In the genomic region with DNA sequence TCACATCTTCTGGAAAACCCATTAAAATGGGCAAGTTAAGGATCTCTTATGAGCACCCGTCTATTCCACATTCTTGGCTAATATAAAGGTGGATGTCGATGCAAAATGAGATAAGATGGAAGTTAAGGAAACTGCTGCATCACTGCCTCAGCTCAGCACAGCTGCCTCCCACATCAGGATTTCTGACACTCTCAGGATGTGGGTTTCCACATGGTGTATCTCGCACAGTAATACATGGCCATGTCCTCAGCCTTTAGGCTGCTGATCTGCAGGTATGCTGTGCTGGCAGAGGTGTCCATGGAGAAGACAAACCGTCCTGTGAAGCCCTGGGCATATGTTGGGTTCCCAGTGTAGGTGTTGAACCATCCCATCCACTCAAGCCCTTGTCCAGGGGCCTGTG, we compare ENCODE assay signal across 1 cellular context.
TF ChIP-seq lines count a peak whose summit lies in the region.

No MANE protein-coding gene starts in this region.

TF ChIP-seq in GM12878, 131 proteins besides CTCF, POLR2A, EP300 and RAD21:
- TF ChIP-seq CEBPB (IDR thresholded peaks at IDR 0.05; ENCODE audit: borderline replicate concordance in 1 of 2, low read depth in 2 of 2, low read length in 2 of 2) (no peak), CEBPZ (IDR thresholded peaks at IDR 0.05; ENCODE audit: low read depth, low read length) (no peak), RUNX3 (IDR thresholded peaks at IDR 0.05; ENCODE audit: low read length) (peak; percentile 46; the same call in 1 of the 2 replicates)
